19 cellular contexts compared by ENCODE assay signal in the genomic region with DNA sequence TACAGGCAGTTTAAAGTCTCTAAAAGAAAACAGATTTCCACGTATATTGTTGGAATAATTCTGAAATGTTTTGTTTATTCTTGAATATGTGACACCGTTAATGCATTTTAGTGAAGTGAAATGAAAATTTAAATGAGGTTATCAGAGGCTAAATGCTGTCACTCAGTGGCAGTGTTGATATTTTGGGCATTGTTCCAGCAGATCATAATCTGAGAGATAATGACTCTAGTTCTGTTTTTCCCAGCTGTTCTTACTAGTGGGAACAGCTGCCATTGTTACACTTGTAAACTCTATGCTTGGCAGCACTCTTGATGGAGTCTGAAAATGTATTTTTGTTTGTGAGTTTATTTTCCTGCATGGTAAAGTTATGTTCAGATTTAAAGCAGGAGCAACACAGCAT.
DNase-seq lines count a peak whose midpoint lies in the region; ATAC-seq and TF ChIP-seq lines count a peak whose summit lies in the region.
"Had no signal": no experiment of that assay in that cellular context is flagged by ENCODE, and none has a peak within 500 bp of the region (broad histone marks: within the 10 kb centered on the region; RNA-seq: fewer than 3 reads in every experiment).

No MANE protein-coding gene starts in this region.

- ATAC-seq in GM18867 (IDR thresholded peaks at IDR 0.05; ENCODE audit: unreplicated experiment) (no peak), HG02678 (IDR thresholded peaks at IDR 0.05; ENCODE audit: unreplicated experiment) (no peak)
- ATAC-seq: activated naive CD8-positive, alpha-beta T cell treated with anti-CD3 and anti-CD28 coated beads, Interleukin-2, amount 50 U/mL, for 24 hours; sciatic nerve had no signal

- no peaks in the 10 kb centered on the region for H3F3A ChIP-seq in SK-N-SH (replicated peaks; ENCODE audit: insufficient read depth)

- H3K27me3 ChIP-seq in SK-N-SH (ENCODE audit: insufficient read depth) = no peaks in the 10 kb centered on the region
- H3K27me3 ChIP-seq: thyroid gland had no signal

- H3K27ac ChIP-seq in SK-N-SH (ENCODE audit: low read depth in 2 of 2, low read length in 1 of 2) = peak overlapping the region in 1 of 2 experiments; percentile 94; a peak in 2 of 4 replicates
- H3K27ac ChIP-seq: C4-2B, thyroid gland had no signal

- H3K4me1 ChIP-seq in SK-N-SH (ENCODE audit: control insufficient read depth in 1 of 2, insufficient read depth in 2 of 2, low read depth in 1 of 2, low read length in 1 of 2) = peaks cover 0 to 12% of the 10 kb centered on the region in 2 experiments; a peak in 2 of 4 replicates
- H3K4me1 ChIP-seq: thyroid gland had no signal

- H3K4me3 ChIP-seq in SK-N-SH (ENCODE audit: low read depth in 2 of 2, low read length in 1 of 2) = no peak overlapping the region
- H3K4me3 ChIP-seq: thyroid gland had no signal

- no peaks in the 10 kb centered on the region for H3K9me2 ChIP-seq in SK-N-SH

- H4K20me1 ChIP-seq in SK-N-SH (ENCODE audit: insufficient read depth) = no peaks in the 10 kb centered on the region

- CTCF ChIA-PET in SK-N-SH (lab: Yijun Ruan, JAX) = interaction anchor here (0.7 to 1.9 kb wide), 5 partner anchors 34 to 516 kb away, joined by 3 to 6 read pairs (median 4); no protein-coding TSS in a partner anchor

- no peak overlapping the region for H2AFZ ChIP-seq in SK-N-SH (ENCODE audit: low read depth)

- H3K9ac ChIP-seq in SK-N-SH = no peak overlapping the region

- H3K9me3 ChIP-seq in SK-N-SH = no peaks in the 10 kb centered on the region
- H3K9me3 ChIP-seq: thyroid gland had no signal

- no peaks in the 10 kb centered on the region for H3K79me2 ChIP-seq in SK-N-SH (ENCODE audit: insufficient read depth)

- DNase-seq in DMS 273 (lab: John Stamatoyannopoulos, UW; ENCODE audit: unreplicated experiment) (peak; percentile 88), NCI-H1105 (lab: John Stamatoyannopoulos, UW) (peak; percentile 53), NCI-H345 treated with DMSO at 0.1 percent for 48 hours (lab: John Stamatoyannopoulos, UW; ENCODE audit: unreplicated experiment) (peak; percentile 14), SK-N-SH (peak; percentile 57), inferior parietal cortex (ENCODE audit: extremely low spot score) (no peak), foreskin melanocyte (no peak)
- DNase-seq: activated gamma-delta T cell treated with Interleukin-2 at 50 U/mL for 16 hours; activated naive CD8-positive, alpha-beta T cell treated with anti-CD3 and anti-CD28 coated beads, Interleukin-2, amount 50 U/mL, for 24 hours; activated T-cell treated with anti-CD3 and anti-CD28 coated beads, Interleukin-2, amount 50 U/mL, for 1 hour; GOT3; KG1; mammary epithelial cell; NCI-H2029 treated with DMSO at 0.1 percent for 48 hours; T-helper 2 cell; thyroid gland had no signal

- 6% methylated on average over 2 of the region's 2 CpGs for WGBS in SK-N-SH (ENCODE audit: low lambda C conversion rate)

- no peaks in the 10 kb centered on the region for H3K36me3 ChIP-seq in SK-N-SH (replicated peaks in 1 of 2; ENCODE audit: control insufficient read depth in 1 of 2, insufficient read depth in 2 of 2, low read length in 1 of 2)
- H3K36me3 ChIP-seq: thyroid gland had no signal

- TF ChIP-seq CTCF in SK-N-SH (IDR thresholded peaks at IDR 0.05) = no peak

- TF ChIP-seq EP300 in SK-N-SH (IDR thresholded peaks at IDR 0.05; ENCODE audit: borderline replicate concordance in 1 of 2, low read depth in 1 of 2, low read length in 1 of 2) = peak in 1 of 2 experiments; percentile 94; a peak in 2 of 4 replicates

- POLR2A ChIA-PET in SK-N-SH (lab: Yijun Ruan, JAX) = no interaction called here

- TF ChIP-seq RAD21 in SK-N-SH (IDR thresholded peaks at IDR 0.05; ENCODE audit: low read length) = peak; percentile 54

- no peak overlapping the region for H3K4me2 ChIP-seq in SK-N-SH

TF ChIP-seq in SK-N-SH, 30 proteins besides CTCF, POLR2A, EP300 and RAD21:
- TF ChIP-seq FOXJ3 (CRISPR knock-in tag; IDR thresholded peaks at IDR 0.05) = peak; percentile 96
- TF ChIP-seq NFIC (IDR thresholded peaks at IDR 0.05; ENCODE audit: borderline replicate concordance) = peak; percentile 46; the same call in 1 of the 2 replicates
- TF ChIP-seq, protein P1, sequence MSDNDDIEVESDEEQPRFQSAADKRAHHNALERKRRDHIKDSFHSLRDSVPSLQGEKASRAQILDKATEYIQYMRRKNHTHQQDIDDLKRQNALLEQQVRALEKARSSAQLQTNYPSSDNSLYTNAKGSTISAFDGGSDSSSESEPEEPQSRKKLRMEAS (IDR thresholded peaks at IDR 0.05; ENCODE audit: low read depth) = no peak
- TF ChIP-seq RCOR1 (IDR thresholded peaks at IDR 0.05; ENCODE audit: low read length) = peak; percentile 99
- TF ChIP-seq, protein P2, sequence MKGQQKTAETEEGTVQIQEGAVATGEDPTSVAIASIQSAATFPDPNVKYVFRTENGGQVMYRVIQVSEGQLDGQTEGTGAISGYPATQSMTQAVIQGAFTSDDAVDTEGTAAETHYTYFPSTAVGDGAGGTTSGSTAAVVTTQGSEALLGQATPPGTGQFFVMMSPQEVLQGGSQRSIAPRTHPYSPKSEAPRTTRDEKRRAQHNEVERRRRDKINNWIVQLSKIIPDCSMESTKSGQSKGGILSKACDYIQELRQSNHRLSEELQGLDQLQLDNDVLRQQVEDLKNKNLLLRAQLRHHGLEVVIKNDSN (IDR thresholded peaks at IDR 0.05; ENCODE audit: borderline replicate concordance, low read depth) = no peak
- TF ChIP-seq EZH2phosphoT487 (IDR thresholded peaks at IDR 0.05; ENCODE audit: borderline replicate concordance, low read depth) = no peak
- TF ChIP-seq ELF1 (IDR thresholded peaks at IDR 0.05) = no peak
- TF ChIP-seq POLR2AphosphoS5 (IDR thresholded peaks at IDR 0.05; ENCODE audit: low read depth, low read length) = 0 out of 2 replicates have a peak, but pooled peaks have one; percentile 26
- no peak for TF ChIP-seq TEAD4 (IDR thresholded peaks at IDR 0.05; ENCODE audit: borderline replicate concordance, insufficient read depth)
- TF ChIP-seq NRF1 (IDR thresholded peaks at IDR 0.05; ENCODE audit: low read depth, low read length) = no peak
- peak; percentile 78 for TF ChIP-seq CHD2 (IDR thresholded peaks at IDR 0.05; ENCODE audit: low read length, partially characterized antibody)
- TF ChIP-seq FOXM1 (IDR thresholded peaks at IDR 0.05; ENCODE audit: low read depth) = no peak
- peak; percentile 43; the same call in 1 of the 2 replicates for TF ChIP-seq TCF12 (IDR thresholded peaks at IDR 0.05)
- TF ChIP-seq GATA2 (CRISPR knock-in tag; IDR thresholded peaks at IDR 0.05) = peak; percentile 95
- no peak for TF ChIP-seq MXI1 (IDR thresholded peaks at IDR 0.05; ENCODE audit: low read depth, low read length)

Comparison
In these comparisons a context has a peak if more than half of its experiments do, and no peak if none do; other contexts are left out.
1. DNase-seq: peak in DMS 273 (single experiment), NCI-H1105 (single experiment), NCI-H345 treated with DMSO at 0.1 percent for 48 hours (single experiment) and SK-N-SH (single experiment); none in inferior parietal cortex (single experiment) and foreskin melanocyte (single experiment).